Comparison of ENCODE assay signal across 15 cellular contexts in the genomic region with DNA sequence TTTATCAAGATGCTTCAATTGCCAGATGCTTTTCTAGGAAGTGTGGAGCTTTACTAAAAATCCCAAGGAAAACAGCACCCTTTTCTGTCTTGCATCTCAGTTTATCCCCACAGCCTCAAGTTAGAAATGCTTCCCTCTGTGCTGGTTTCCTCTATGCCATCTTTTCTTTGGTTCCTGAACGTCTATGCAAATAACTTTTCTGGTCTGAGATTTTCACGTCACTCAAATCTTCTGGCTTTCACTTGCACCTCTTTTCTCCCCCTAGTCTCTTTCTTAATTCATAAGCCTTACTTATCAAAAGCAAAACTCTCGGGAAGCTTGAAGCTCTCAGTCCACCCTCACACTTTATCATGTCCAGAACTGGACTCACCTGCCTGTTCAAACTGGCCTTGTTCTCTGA. TPM values are rescaled to one million over a fixed set of nuclear protein-coding genes. Genes with fewer than 3 reads are reported as not detected.
DNase-seq lines count a peak whose midpoint lies in the region; ATAC-seq and TF ChIP-seq lines count a peak whose summit lies in the region.
"Had no signal": no experiment of that assay in that cellular context is flagged by ENCODE, and none has a peak within 500 bp of the region (broad histone marks: within the 10 kb centered on the region; RNA-seq: fewer than 3 reads in every experiment).

No MANE protein-coding gene starts in this region.

- DNase-seq in activated naive CD4-positive, alpha-beta T cell treated with Interleukin-2 at 50 U/mL for 16 hours = no peak
- DNase-seq in upper lobe of left lung = no peak
- DNase-seq in pons (ENCODE audit: low spot score) = no peak
- no peak for DNase-seq in mesendoderm
- DNase-seq: anterior cingulate cortex, islet precursor cell, MV-4-11, NCI-H2171, SJCRH30 had no signal

- ATAC-seq in upper lobe of left lung (ENCODE audit: low FRiP score in 2 of 2) (no peak), HG02970 (IDR thresholded peaks at IDR 0.05; ENCODE audit: low FRiP score, unreplicated experiment) (no peak)

- peak overlapping the region; percentile 60 for H3K4me3 Mint-ChIP-seq in activated naive CD4-positive, alpha-beta T cell treated with anti-CD3 and anti-CD28 coated beads, Interleukin-2, amount 50 U/mL, for 24 hours
- H3K4me3 Mint-ChIP-seq in dendritic cell treated with granulocyte-macrophage colony-stimulating factor and Interleukin-4, amounts not matched to agents 40 ng/mL and 50 ng/mL, for 4 days = no peak overlapping the region
- H3K4me3 Mint-ChIP-seq: mesothelial cell of epicardium had no signal

- H3K27ac ChIP-seq in upper lobe of left lung (peak overlapping the region; percentile 74 to 87 (median 81)), mesendoderm (ENCODE audit: low read depth, low read length) (no peak overlapping the region)
- H3K27ac ChIP-seq: epithelial cell of prostate, SJCRH30 had no signal

- H3K36me3 ChIP-seq in upper lobe of left lung (no peaks in the 10 kb centered on the region), mesendoderm (ENCODE audit: control insufficient read depth, insufficient read depth, low read length) (no peaks in the 10 kb centered on the region)
- H3K36me3 ChIP-seq: SJCRH30 had no signal

- no peak overlapping the region for H2AK5ac ChIP-seq in mesendoderm (ENCODE audit: low read length)

- no peak overlapping the region for H3K18ac ChIP-seq in mesendoderm (ENCODE audit: low read length)

- H3K4me3 ChIP-seq in upper lobe of left lung = no peak overlapping the region
- no peak overlapping the region for H3K4me3 ChIP-seq in mesendoderm (ENCODE audit: low read length)
- H3K4me3 ChIP-seq: SJCRH30 had no signal

- H4K8ac ChIP-seq in mesendoderm (ENCODE audit: low read depth, low read length) = no peak overlapping the region

- H3K56ac ChIP-seq in mesendoderm (ENCODE audit: low read length) = no peak overlapping the region

- H4K5ac ChIP-seq in mesendoderm (ENCODE audit: low read length) = no peak overlapping the region

- H3K79me1 ChIP-seq in mesendoderm (ENCODE audit: low read length) = no peaks in the 10 kb centered on the region

- TF ChIP-seq EP300 in upper lobe of left lung (IDR thresholded peaks at IDR 0.05) = no peak

- H3K27me3 ChIP-seq in upper lobe of left lung (no peaks in the 10 kb centered on the region), mesendoderm (ENCODE audit: insufficient read depth, low read length, poor library complexity) (no peaks in the 10 kb centered on the region)
- H3K27me3 ChIP-seq: SJCRH30 had no signal

- H3K4me1 Mint-ChIP-seq in activated naive CD4-positive, alpha-beta T cell treated with anti-CD3 and anti-CD28 coated beads, Interleukin-2, amount 50 U/mL, for 24 hours = peaks cover 99% of the 10 kb centered on the region
- H3K4me1 Mint-ChIP-seq in dendritic cell treated with granulocyte-macrophage colony-stimulating factor and Interleukin-4, amounts not matched to agents 40 ng/mL and 50 ng/mL, for 4 days (ENCODE audit: low read depth) = peaks cover 97% of the 10 kb centered on the region

- TF ChIP-seq CTCF in upper lobe of left lung (IDR thresholded peaks at IDR 0.05) = no peak

- no peak overlapping the region for H3K9ac ChIP-seq in mesendoderm (ENCODE audit: low read length)

- H3K27me3 Mint-ChIP-seq in activated naive CD4-positive, alpha-beta T cell treated with anti-CD3 and anti-CD28 coated beads, Interleukin-2, amount 50 U/mL, for 24 hours = no peaks in the 10 kb centered on the region
- H3K27me3 Mint-ChIP-seq in dendritic cell treated with granulocyte-macrophage colony-stimulating factor and Interleukin-4, amounts not matched to agents 40 ng/mL and 50 ng/mL, for 4 days = no peaks in the 10 kb centered on the region

- H3K23ac ChIP-seq in mesendoderm (ENCODE audit: low read length) = no peak overlapping the region

- no peak overlapping the region for H2BK5ac ChIP-seq in mesendoderm (ENCODE audit: low read length)

- no peaks in the 10 kb centered on the region for H3K9me3 Mint-ChIP-seq in activated naive CD4-positive, alpha-beta T cell treated with anti-CD3 and anti-CD28 coated beads, Interleukin-2, amount 50 U/mL, for 24 hours
- H3K9me3 Mint-ChIP-seq in dendritic cell treated with granulocyte-macrophage colony-stimulating factor and Interleukin-4, amounts not matched to agents 40 ng/mL and 50 ng/mL, for 4 days = no peaks in the 10 kb centered on the region
- H3K9me3 Mint-ChIP-seq: mesothelial cell of epicardium had no signal

- H3K4me2 ChIP-seq in mesendoderm (ENCODE audit: low read length) = no peak overlapping the region

- H3K4me1 ChIP-seq in upper lobe of left lung (peaks cover 87 to 96% (median 91%) of the 10 kb centered on the region in 4 donors), mesendoderm (ENCODE audit: control insufficient read depth, low read depth, low read length) (peaks cover 8% of the 10 kb centered on the region)

- intact Hi-C loops in dendritic cell treated with granulocyte-macrophage colony-stimulating factor and Interleukin-4, amounts not matched to agents 40 ng/mL and 50 ng/mL, for 4 days (cut with micrococcal nuclease) = no loop called here

- H3K79me2 ChIP-seq in mesendoderm (ENCODE audit: control insufficient read depth, insufficient read depth, low read length) = no peaks in the 10 kb centered on the region

- no peak overlapping the region for H2BK15ac ChIP-seq in mesendoderm (replicated peaks; ENCODE audit: low read depth)

- no peak overlapping the region for H2BK120ac ChIP-seq in mesendoderm (ENCODE audit: low read depth, low read length)

- WGBS in upper lobe of left lung, 2 donors = 83% methylated on average over 3 of the region's 3 CpGs
- WGBS in mesendoderm (ENCODE audit: extremely low coverage, insufficient coverage, low lambda C conversion rate) = no CpG with 5 or more reads among the region's 3 CpGs

- TF ChIP-seq POLR2A in Raji (IDR thresholded peaks at IDR 0.05; ENCODE audit: insufficient read depth, low read depth, low read length) (peak; percentile 39; the same call in 1 of the 2 replicates), upper lobe of left lung (IDR thresholded peaks at IDR 0.05) (no peak)

- H3K4ac ChIP-seq in mesendoderm (ENCODE audit: low read depth, low read length) = no peak overlapping the region

- no peaks in the 10 kb centered on the region for H3K36me3 Mint-ChIP-seq in activated naive CD4-positive, alpha-beta T cell treated with anti-CD3 and anti-CD28 coated beads, Interleukin-2, amount 50 U/mL, for 24 hours
- peaks cover 92% of the 10 kb centered on the region for H3K36me3 Mint-ChIP-seq in dendritic cell treated with granulocyte-macrophage colony-stimulating factor and Interleukin-4, amounts not matched to agents 40 ng/mL and 50 ng/mL, for 4 days (ENCODE audit: low read depth)
- H3K36me3 Mint-ChIP-seq: mesothelial cell of epicardium had no signal

- H3K27ac Mint-ChIP-seq in activated naive CD4-positive, alpha-beta T cell treated with anti-CD3 and anti-CD28 coated beads, Interleukin-2, amount 50 U/mL, for 24 hours = peak overlapping the region; percentile 92
- peak overlapping the region; percentile 71 for H3K27ac Mint-ChIP-seq in dendritic cell treated with granulocyte-macrophage colony-stimulating factor and Interleukin-4, amounts not matched to agents 40 ng/mL and 50 ng/mL, for 4 days
- H3K27ac Mint-ChIP-seq: mesothelial cell of epicardium had no signal

- no peaks in the 10 kb centered on the region for H3K9me3 ChIP-seq in upper lobe of left lung
- H3K9me3 ChIP-seq: SJCRH30 had no signal

RNA-seq across cellular contexts. Expression of a gene that starts 33.9 kb away (rescaled TPM):
- 10 to 100 TPM; 13.2 to 36.1 (median 26.3) TPM for total RNA-seq in upper lobe of left lung
- polyA plus RNA-seq in mesendoderm (2013, experiment 1 of 2) = 0.63 TPM
- polyA plus RNA-seq in mesendoderm (2013, experiment 2 of 2) = 0.64 TPM
